In genomic region chr1:172399369-172400072, GRCh38 we compare ENCODE assay signal across 8 cellular contexts. TPM values are rescaled to one million over a fixed set of nuclear protein-coding genes. Genes with fewer than 3 reads are reported as not detected.
DNase-seq lines count a peak whose midpoint lies in the region; ATAC-seq and TF ChIP-seq lines count a peak whose summit lies in the region.

No MANE protein-coding gene starts in this region.

- H3K4me3 Mint-ChIP-seq in immature natural killer cell: peak overlapping the region; percentile 64 to 80 (median 71)

- in situ Hi-C loops in Panc1 (cut with HindIII; ENCODE audit: low pct_unique_long_range_greater_than_20kb, low sequenced_read_pairs) (no loop called here), brain microvascular endothelial cell (cut with HindIII; ENCODE audit: low pct_ligation_motif_present, low sequenced_read_pairs) (loop anchor here (25.0 kb wide), 1 partner anchor 387 kb away; no protein-coding TSS in a partner anchor), gastrocnemius medialis (cut with MboI; ENCODE audit: low sequenced_read_pairs in 4 of 4) (loop anchor here in 2 of 4 donors (25.0 kb wide), 1 partner anchor 387 kb away; no protein-coding TSS in a partner anchor), GM13976 (cut with MboI; ENCODE audit: low sequenced_read_pairs, unreplicated experiment) (loop anchor here (10.0 kb wide), 2 partner anchors 55 to 305 kb away; no protein-coding TSS in a partner anchor)

- peaks cover 52 to 63% of the 10 kb centered on the region in 2 donors for H3K4me1 Mint-ChIP-seq in immature natural killer cell

- no peak for TF ChIP-seq POLR2A in gastrocnemius medialis (IDR thresholded peaks at IDR 0.05)

- H3K27me3 Mint-ChIP-seq in immature natural killer cell (ENCODE audit: low read depth in 3 of 3): peaks cover 0 to 5% (median 2%) of the 10 kb centered on the region in 3 donors

- H3K27ac ChIP-seq in Panc1 (ENCODE audit: low read length) (peak overlapping the region; percentile 100), brain microvascular endothelial cell (peak overlapping the region; percentile 66), gastrocnemius medialis (peak overlapping the region; percentile 37 to 60 (median 45))

- intact Hi-C loops in Panc1 (cut with micrococcal nuclease; ENCODE audit: unreplicated experiment): loop anchor here (1.0 to 5.0 kb wide), 5 partner anchors 41 to 397 kb away; no protein-coding TSS in a partner anchor
- intact Hi-C loops in gastrocnemius medialis (cut with DNase I; ENCODE audit: low total_unique reads): loop anchor here (5.0 to 10.0 kb wide), 2 partner anchors 257 to 395 kb away; no protein-coding TSS in a partner anchor

- CTCF ChIA-PET in Panc1 (lab: Charles Lee): interaction anchor here (0.5 to 1.5 kb wide), 9 partner anchors 17 to 599 kb away, joined by 3 to 6 read pairs (median 4); no protein-coding TSS in a partner anchor

- peak overlapping the region in 3 of 6 donors; percentile 9 to 37 (median 17) for H3K27ac Mint-ChIP-seq in immature natural killer cell

- peak; percentile 79 for TF ChIP-seq CTCF in Panc1 (IDR thresholded peaks at IDR 0.05)
- TF ChIP-seq CTCF in brain microvascular endothelial cell (IDR thresholded peaks at IDR 0.05; ENCODE audit: low read depth, low read length, missing control alignments): peak; percentile 31
- TF ChIP-seq CTCF in gastrocnemius medialis (IDR thresholded peaks at IDR 0.05 in 4 of 5, conservative IDR thresholded peaks at IDR 0.05 in 1 of 5): peak in 4 of 5 experiments; percentile 21 to 50 (median 38)
- TF ChIP-seq CTCF in GM13976 (IDR thresholded peaks at IDR 0.05; ENCODE audit: borderline replicate concordance, control extremely low read depth, extremely low read depth, insufficient read depth, missing control alignments): no peak

- BruUV-seq in Panc1 (replicated peaks; lab: Mats Ljungman, UMichigan): no TSS peak

- POLR2A ChIA-PET in Panc1 (lab: Charles Lee): interaction anchor here (0.6 to 0.7 kb wide), 3 partner anchors 58 to 588 kb away, joined by 3 to 5 read pairs (median 3); no protein-coding TSS in a partner anchor

- peak; percentile 89 for DNase-seq in DMS53 (lab: John Stamatoyannopoulos, UW)
- peak; percentile 85 for DNase-seq in Panc1 (ENCODE audit: low read depth, low spot score)
- peak; percentile 94 for DNase-seq in brain microvascular endothelial cell
- peak; percentile 19 to 40 (median 32) for DNase-seq in immature natural killer cell
- peak; percentile 34 to 61 for DNase-seq in gastrocnemius medialis
- no peak for DNase-seq in GM13976 (ENCODE audit: low spot score)

- H3K36me3 ChIP-seq in Panc1 (ENCODE audit: control insufficient read depth, insufficient read depth, low read length): no peaks in the 10 kb centered on the region
- no peaks in the 10 kb centered on the region for H3K36me3 ChIP-seq in brain microvascular endothelial cell (replicated peaks)
- no peaks in the 10 kb centered on the region for H3K36me3 ChIP-seq in gastrocnemius medialis

- H3K36me3 Mint-ChIP-seq in immature natural killer cell: peaks cover 0 to 5% (median 0%) of the 10 kb centered on the region in 3 donors

- H3K9me3 ChIP-seq in Panc1 (ENCODE audit: control insufficient read depth, insufficient read depth, low read depth, low read length): peaks cover 18% of the 10 kb centered on the region; the same call in 1 of the 2 replicates
- no peaks in the 10 kb centered on the region for H3K9me3 ChIP-seq in gastrocnemius medialis

- ATAC-seq in HG02678 (IDR thresholded peaks at IDR 0.05; ENCODE audit: unreplicated experiment) (peak; percentile 36), Panc1 (peak; percentile 97), gastrocnemius medialis (peak; percentile 83 to 90), HG03196 (IDR thresholded peaks at IDR 0.05; ENCODE audit: unreplicated experiment) (no peak)

- no peaks in the 10 kb centered on the region for H3K27me3 ChIP-seq in Panc1 (ENCODE audit: control insufficient read depth, insufficient read depth, low read length)
- no peaks in the 10 kb centered on the region for H3K27me3 ChIP-seq in brain microvascular endothelial cell (replicated peaks)
- no peaks in the 10 kb centered on the region for H3K27me3 ChIP-seq in gastrocnemius medialis

- H3K9me3 Mint-ChIP-seq in immature natural killer cell: no peaks in the 10 kb centered on the region

- H3K4me3 ChIP-seq in Panc1 (ENCODE audit: low read depth in 2 of 2, low read length in 2 of 2) (no peak overlapping the region), brain microvascular endothelial cell (ENCODE audit: low read depth, low read length) (no peak overlapping the region), gastrocnemius medialis (peak overlapping the region in 1 of 4 donors; percentile 20)

- H3K4me1 ChIP-seq in Panc1 (ENCODE audit: control insufficient read depth, insufficient read depth, low read length) (peaks cover 28% of the 10 kb centered on the region), gastrocnemius medialis (peaks cover 4 to 13% of the 10 kb centered on the region in 2 donors)

RNA-seq across cellular contexts. Expression of gene C1orf105, which starts 21.0 kb away (rescaled TPM):
- total RNA-seq in Panc1 (2021; ENCODE audit: unreplicated experiment) (not detected), gastrocnemius medialis (under 1 TPM in 2 of 4 donors, not detected in 2; 0.61 to 0.67 TPM)
- polyA plus RNA-seq in Panc1 (2012; ENCODE audit: insufficient read length): not detected
- not detected for polyA plus RNA-seq in immature natural killer cell

RNA-seq across cellular contexts. Expression of gene PIGC, which starts 44.3 kb away (rescaled TPM):
- 23.6 TPM for total RNA-seq in Panc1 (2021; ENCODE audit: unreplicated experiment)
- 22.0 TPM for polyA plus RNA-seq in Panc1 (2012; ENCODE audit: insufficient read length)
- polyA plus RNA-seq in immature natural killer cell: 10 to 100 TPM; 77.1 to 90.0 (median 83.4) TPM
- total RNA-seq in gastrocnemius medialis: 10 to 100 TPM in 3 of 4 donors, 1 to 10 TPM in 1; 9.6 to 13.7 (median 12.8) TPM

Comparison
In these comparisons a context has a peak if more than half of its experiments do, and no peak if none do; other contexts are left out.
1. H3K27ac ChIP-seq: peak in every context shown above with its lines; median percentile 100 in Panc1; 66 in brain microvascular endothelial cell; 45 in gastrocnemius medialis.